In genomic region chr1:12153181-12153785, GRCh38 we compare ENCODE assay signal across 9 cellular contexts. TPM values are rescaled to one million over a fixed set of nuclear protein-coding genes. Genes with fewer than 3 reads are reported as not detected.
DNase-seq lines count a peak whose midpoint lies in the region; ATAC-seq, FAIRE-seq and TF ChIP-seq lines count a peak whose summit lies in the region.
"Had no signal": no experiment of that assay in that cellular context is flagged by ENCODE, and none has a peak within 500 bp of the region (broad histone marks: within the 10 kb centered on the region; RNA-seq: fewer than 3 reads in every experiment).

No MANE protein-coding gene starts in this region.

- H3K36me3 ChIP-seq in K562 (ENCODE audit: control insufficient read depth, insufficient read depth, low read length) (no peaks in the 10 kb centered on the region), mesodermal cell (ENCODE audit: control insufficient read depth, insufficient read depth, low read length) (no peaks in the 10 kb centered on the region), GM23338 (ENCODE audit: insufficient read depth) (no peaks in the 10 kb centered on the region)

- 21% methylated on average over 13 of the region's 13 CpGs for WGBS in K562 (ENCODE audit: insufficient coverage, low coverage, missing lambda C conversion rate)
- 74 to 75% methylated on average over 4 to 6 of the region's 13 CpGs for WGBS in mesodermal cell (ENCODE audit: insufficient coverage in 2 of 2), 2 experiments

- intact Hi-C loops in K562 (cut with micrococcal nuclease) (no loop called here), Calu3 (cut with micrococcal nuclease; ENCODE audit: unreplicated experiment) (no loop called here)

- H2AFZ ChIP-seq in K562 (ENCODE audit: low read depth, low read length) (peak overlapping the region; percentile 41), GM23338 (no peak overlapping the region)

- CTCF ChIA-PET in K562 (lab: Yijun Ruan, JAX; ENCODE audit: low intra/inter-chr PET ratio), result no interaction called here
- CTCF ChIA-PET in Calu3 (lab: Charles Lee), result no interaction called here

- TF ChIP-seq CTCF in GM12865 (IDR thresholded peaks at IDR 0.05; ENCODE audit: insufficient read depth, low read depth, low read length, missing control alignments), result no peak
- TF ChIP-seq CTCF in K562 (IDR thresholded peaks at IDR 0.05 in 2 of 3, conservative IDR thresholded peaks at IDR 0.05 in 1 of 3; ENCODE audit: insufficient read depth in 2 of 3, low read depth in 1 of 3, low read length in 3 of 3), result no peak
- TF ChIP-seq CTCF in GM23338 (conservative IDR thresholded peaks at IDR 0.05; ENCODE audit: low read depth in 2 of 2), result no peak
- TF ChIP-seq CTCF in Calu3 (IDR thresholded peaks at IDR 0.05; ENCODE audit: unreplicated experiment), result no peak

- in situ Hi-C loops in K562 (cut with MboI), result no loop called here

- POLR2A ChIA-PET in K562 (lab: Yijun Ruan, JAX), result interaction anchor here (0.7 to 2.8 kb wide), 5 partner anchors 12 to 504 kb away, joined by 3 to 12 read pairs (median 3); partner anchors contain the start of gene TNFRSF1B

- no peaks in the 10 kb centered on the region for H3K9me2 ChIP-seq in GM23338 (ENCODE audit: insufficient read depth)

- H3K36me3 Mint-ChIP-seq in GM23338 (ENCODE audit: low read depth) (no peaks in the 10 kb centered on the region), Calu3 (ENCODE audit: insufficient read depth, unreplicated experiment) (no peaks in the 10 kb centered on the region)

- no peak for TF ChIP-seq EP300 in K562 (IDR thresholded peaks at IDR 0.05; ENCODE audit: low read length)

- no TSS peak for BruUV-seq in K562 (replicated peaks; lab: Mats Ljungman, UMichigan)
- no TSS peak for BruUV-seq in Calu3 (replicated peaks; lab: Mats Ljungman, UMichigan)

- no peaks in the 10 kb centered on the region for H4K20me1 ChIP-seq in K562 (replicated peaks; ENCODE audit: control insufficient read depth, insufficient read depth, low read length)
- H4K20me1 ChIP-seq in GM23338 (replicated peaks; ENCODE audit: insufficient read depth), result no peaks in the 10 kb centered on the region

- H3K27ac Mint-ChIP-seq in GM23338 (no peak overlapping the region), Calu3 (ENCODE audit: unreplicated experiment) (no peak overlapping the region)

- H3K27me3 Mint-ChIP-seq in GM23338 (ENCODE audit: insufficient read depth, low read depth, poor library complexity), result peaks cover 7% of the 10 kb centered on the region
- H3K27me3 Mint-ChIP-seq in Calu3 (ENCODE audit: unreplicated experiment), result no peaks in the 10 kb centered on the region

- DNase-seq in GM12865 (ENCODE audit: low read depth), result peak; percentile 82
- peak; percentile 89 for DNase-seq in M059J (ENCODE audit: low read depth)
- no peak for DNase-seq in K562 (ENCODE audit: extremely low read depth in 1 of 4, low spot score in 3 of 4)
- no peak for DNase-seq in GM23338 (ENCODE audit: low spot score)
- DNase-seq in Calu3, result no peak
- no peak for DNase-seq in effector CD8-positive, alpha-beta T cell (lab: John Stamatoyannopoulos, UW)

- H3K79me2 ChIP-seq in K562 (ENCODE audit: control insufficient read depth, insufficient read depth, low read length), result no peaks in the 10 kb centered on the region
- H3K79me2 ChIP-seq in GM23338 (replicated peaks; ENCODE audit: insufficient read depth), result no peaks in the 10 kb centered on the region

- no peaks in the 10 kb centered on the region for H3K9me3 ChIP-seq in K562 (replicated peaks; ENCODE audit: control insufficient read depth, insufficient read depth, low read depth, low read length)
- H3K9me3 ChIP-seq in mesodermal cell (ENCODE audit: control insufficient read depth, low read length), result peaks cover 4% of the 10 kb centered on the region

- H3K27me3 ChIP-seq in K562 (ENCODE audit: control insufficient read depth in 2 of 2, insufficient read depth in 2 of 2, low read length in 2 of 2) (no peaks in the 10 kb centered on the region; a peak in 1 of 5 replicates), GM23338 (ENCODE audit: insufficient read depth) (no peaks in the 10 kb centered on the region)

- H3K4me3 ChIP-seq in GM12865 (ENCODE audit: low read depth, low read length) (0 out of 2 replicates have a peak overlapping the region, but pooled peaks have one; percentile 4), K562 (no peak overlapping the region), mesodermal cell (ENCODE audit: extremely low read depth, insufficient read depth, low read length, poor library complexity, severe bottlenecking) (no peak overlapping the region), GM23338 (no peak overlapping the region)
- H3K4me3 ChIP-seq: SK-N-MC had no signal

- H3K9me3 Mint-ChIP-seq in GM23338 (no peaks in the 10 kb centered on the region; the same call in 2 of the 3 replicates), Calu3 (ENCODE audit: low read depth, unreplicated experiment) (no peaks in the 10 kb centered on the region)

- peak overlapping the region in 1 of 2 experiments; percentile 65; a peak in 1 of 4 replicates for H3K9ac ChIP-seq in K562 (ENCODE audit: insufficient read depth in 1 of 2, low read depth in 2 of 2, low read length in 2 of 2)

- peak; percentile 75 for ATAC-seq in K562
- no peak for ATAC-seq in GM23338
- ATAC-seq in HG03469 (IDR thresholded peaks at IDR 0.05; ENCODE audit: unreplicated experiment), result no peak

- H3F3A ChIP-seq in GM23338 (replicated peaks; ENCODE audit: low read depth), result no peaks in the 10 kb centered on the region

- H3K4me2 ChIP-seq in K562 (ENCODE audit: insufficient read depth, low read length) (peak overlapping the region; percentile 9; the same call in 1 of the 2 replicates), GM23338 (no peak overlapping the region)

- no peak overlapping the region for H3K27ac ChIP-seq in K562 (ENCODE audit: extremely low read depth, low read depth, low read length)
- peak overlapping the region; percentile 0 for H3K27ac ChIP-seq in mesodermal cell (ENCODE audit: low read depth, low read length, severe bottlenecking)
- H3K27ac ChIP-seq in GM23338 (ENCODE audit: low read depth), result no peak overlapping the region
- H3K27ac ChIP-seq: SK-N-MC had no signal

- no peak for TF ChIP-seq POLR2A in K562 (conservative IDR thresholded peaks at IDR 0.05)

- H3K4me3 Mint-ChIP-seq in GM23338, result no peak overlapping the region
- H3K4me3 Mint-ChIP-seq in Calu3 (ENCODE audit: low read depth, unreplicated experiment), result no peak overlapping the region

- no peaks in the 10 kb centered on the region for H3K9me1 ChIP-seq in K562 (ENCODE audit: control insufficient read depth, insufficient read depth, low read length)

- no peak for TF ChIP-seq RAD21 in K562 (CRISPR knock-in tag; conservative IDR thresholded peaks at IDR 0.05 in 1 of 2, IDR thresholded peaks at IDR 0.05 in 1 of 2)

- H3K4me1 Mint-ChIP-seq in GM23338 (peaks cover 13% of the 10 kb centered on the region), Calu3 (ENCODE audit: low read depth, unreplicated experiment) (peaks cover 25% of the 10 kb centered on the region)

- peaks cover 11 to 17% of the 10 kb centered on the region in 2 experiments for H3K4me1 ChIP-seq in K562 (replicated peaks in 1 of 2; ENCODE audit: control insufficient read depth in 2 of 2, insufficient read depth in 2 of 2, low read length in 2 of 2)
- H3K4me1 ChIP-seq in mesodermal cell (ENCODE audit: control insufficient read depth, insufficient read depth, low read length, poor library complexity, severe bottlenecking), result peaks cover 6% of the 10 kb centered on the region
- peaks cover 13% of the 10 kb centered on the region for H3K4me1 ChIP-seq in GM23338 (ENCODE audit: insufficient read depth)

- FAIRE-seq in K562 (lab: Jason Lieb, UNC), result peak; percentile 15

TF ChIP-seq in K562, 482 proteins besides CTCF, POLR2A, EP300 and RAD21 (continues in another document):
- TF ChIP-seq MLX (CRISPR knock-in tag; conservative IDR thresholded peaks at IDR 0.05) (no peak), ARNT (IDR thresholded peaks at IDR 0.05) (no peak)

TF ChIP-seq in GM23338, 12 proteins besides CTCF, POLR2A, EP300 and RAD21 (continues in another document):
- TF ChIP-seq STAT1 (IDR thresholded peaks at IDR 0.05; ENCODE audit: unreplicated experiment) (no peak), NANOG (IDR thresholded peaks at IDR 0.05; ENCODE audit: borderline replicate concordance) (no peak)

RNA-seq across cellular contexts. Expression of gene TNFRSF1B, which starts 13.5 kb away (rescaled TPM):
- total RNA-seq in M059J (2014; rRNA removed; shearing (Covaris generic)), result 1.5 and 5.4 TPM in 2 replicates
- 26.1 and 74.5 TPM in 2 replicates for total RNA-seq in K562 (2011; cell fraction: chromatin; rRNA removed; ENCODE audit: low replicate concordance)
- total RNA-seq in K562 (2011; cell fraction: nucleolus; rRNA removed), result 83.4 and 97.6 TPM in 2 replicates
- total RNA-seq in K562 (2011; cell fraction: nucleoplasm; rRNA removed), result 68.4 and 69.2 TPM in 2 replicates
- total RNA-seq in K562 (2014; rRNA removed), result 40.8 and 54.1 TPM in 2 replicates
- total RNA-seq in K562 (2014; rRNA removed; fragmentation: Illumina TruSeq; extraction: Trizol), result 17.5 and 22.7 TPM in 2 replicates
- total RNA-seq in K562 (2015; rRNA removed; fragmentation: Illumina TruSeq; extraction: Trizol), result 21.7 and 23.1 TPM in 2 replicates
- total RNA-seq in K562 (2021), result 91.3 and 91.6 TPM in 2 replicates
- polyA plus RNA-seq in K562 (2011; rRNA removed), result 36.0 and 48.1 TPM in 2 replicates
- 54.9 and 115 TPM in 2 replicates for polyA plus RNA-seq in K562 (2011; cell fraction: cytosol; rRNA removed)
- 12.4 and 19.5 TPM in 2 replicates for polyA plus RNA-seq in K562 (2011; cell fraction: nucleus; rRNA removed)
- polyA plus RNA-seq in K562 (2012), result 37.7 and 41.4 TPM in 2 replicates
- polyA plus RNA-seq in K562 (2014; fragmentation: Illumina TruSeq; extraction: Trizol), result 40.9 and 48.0 TPM in 2 replicates
- 1 to 10 TPM; 8.8 to 9.0 TPM for polyA plus RNA-seq in K562 (2014; fragmentation: Nextera tagmentation; extraction: Ambion mirVana)
- polyA plus RNA-seq in K562 (2014; rRNA removed), result 43.7 and 47.2 TPM in 2 replicates
- polyA minus RNA-seq in K562 (2011; rRNA and poly(A)+ RNA removed), result 19.0 and 26.6 TPM in 2 replicates
- polyA minus RNA-seq in K562 (2011; cell fraction: cytosol; rRNA and poly(A)+ RNA removed), result 46.3 and 70.4 TPM in 2 replicates
- polyA minus RNA-seq in K562 (2011; cell fraction: nucleus; rRNA and poly(A)+ RNA removed), result 13.3 and 24.2 TPM in 2 replicates
- polyA plus RNA-seq in mesodermal cell (2013, experiment 1 of 2), result 19.3 TPM
- polyA plus RNA-seq in mesodermal cell (2013, experiment 2 of 2), result 12.8 TPM
- 1.8 and 4.1 TPM in 2 replicates for total RNA-seq in GM23338 (2014; rRNA removed; shearing (Covaris generic))
- 0.68 and 0.91 TPM in 2 replicates for polyA plus RNA-seq in GM23338 (2016; fragmentation: Nextera tagmentation; extraction: Ambion mirVana)
- 1.3 and 2.9 TPM in 2 replicates for total RNA-seq in Calu3 (2022)

Comparison
In these comparisons a context has a peak if more than half of its experiments do, and no peak if none do; other contexts are left out.
1. DNase-seq: peak in GM12865 (single experiment) and M059J (single experiment); none in K562 (0 of 4), GM23338 (single experiment), Calu3 (single experiment) and effector CD8-positive, alpha-beta T cell (single experiment).